Comparison of ENCODE assay signal across 1 cellular context in the genomic region with DNA sequence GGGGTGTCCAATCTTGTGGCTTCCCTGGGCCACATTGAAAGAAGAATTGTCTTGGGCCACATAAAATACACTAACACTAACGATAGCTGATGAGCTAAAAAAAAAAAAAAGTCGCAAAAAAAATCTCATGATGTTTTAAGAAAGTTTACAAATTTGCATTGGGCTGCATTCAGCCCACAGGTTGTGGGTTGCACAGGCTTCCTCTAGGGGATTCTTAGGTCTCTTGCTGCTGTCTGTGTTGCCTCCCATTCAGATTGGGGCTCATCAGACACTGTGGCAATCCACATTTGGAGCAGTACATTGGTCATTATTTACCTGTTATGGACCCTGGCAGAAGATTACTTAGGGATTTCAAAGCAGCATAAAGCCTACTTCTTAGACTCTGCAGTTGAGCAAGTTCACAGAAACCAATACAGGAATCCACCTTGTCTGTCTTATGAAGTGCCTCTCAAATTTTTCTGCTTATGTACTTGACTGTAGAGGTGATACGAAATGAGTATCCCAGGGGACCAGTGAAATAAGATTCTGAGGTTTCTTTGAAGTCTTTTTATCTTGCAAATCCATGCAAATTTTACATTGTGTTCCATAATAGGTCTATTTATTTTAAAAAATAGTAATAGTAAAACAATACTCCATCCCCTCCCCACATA.
TF ChIP-seq lines count a peak whose summit lies in the region.

No MANE protein-coding gene starts in this region.

TF ChIP-seq in GM23338, 12 proteins besides CTCF, POLR2A, EP300 and RAD21 (continued from another document):
- TF ChIP-seq, protein P1, sequence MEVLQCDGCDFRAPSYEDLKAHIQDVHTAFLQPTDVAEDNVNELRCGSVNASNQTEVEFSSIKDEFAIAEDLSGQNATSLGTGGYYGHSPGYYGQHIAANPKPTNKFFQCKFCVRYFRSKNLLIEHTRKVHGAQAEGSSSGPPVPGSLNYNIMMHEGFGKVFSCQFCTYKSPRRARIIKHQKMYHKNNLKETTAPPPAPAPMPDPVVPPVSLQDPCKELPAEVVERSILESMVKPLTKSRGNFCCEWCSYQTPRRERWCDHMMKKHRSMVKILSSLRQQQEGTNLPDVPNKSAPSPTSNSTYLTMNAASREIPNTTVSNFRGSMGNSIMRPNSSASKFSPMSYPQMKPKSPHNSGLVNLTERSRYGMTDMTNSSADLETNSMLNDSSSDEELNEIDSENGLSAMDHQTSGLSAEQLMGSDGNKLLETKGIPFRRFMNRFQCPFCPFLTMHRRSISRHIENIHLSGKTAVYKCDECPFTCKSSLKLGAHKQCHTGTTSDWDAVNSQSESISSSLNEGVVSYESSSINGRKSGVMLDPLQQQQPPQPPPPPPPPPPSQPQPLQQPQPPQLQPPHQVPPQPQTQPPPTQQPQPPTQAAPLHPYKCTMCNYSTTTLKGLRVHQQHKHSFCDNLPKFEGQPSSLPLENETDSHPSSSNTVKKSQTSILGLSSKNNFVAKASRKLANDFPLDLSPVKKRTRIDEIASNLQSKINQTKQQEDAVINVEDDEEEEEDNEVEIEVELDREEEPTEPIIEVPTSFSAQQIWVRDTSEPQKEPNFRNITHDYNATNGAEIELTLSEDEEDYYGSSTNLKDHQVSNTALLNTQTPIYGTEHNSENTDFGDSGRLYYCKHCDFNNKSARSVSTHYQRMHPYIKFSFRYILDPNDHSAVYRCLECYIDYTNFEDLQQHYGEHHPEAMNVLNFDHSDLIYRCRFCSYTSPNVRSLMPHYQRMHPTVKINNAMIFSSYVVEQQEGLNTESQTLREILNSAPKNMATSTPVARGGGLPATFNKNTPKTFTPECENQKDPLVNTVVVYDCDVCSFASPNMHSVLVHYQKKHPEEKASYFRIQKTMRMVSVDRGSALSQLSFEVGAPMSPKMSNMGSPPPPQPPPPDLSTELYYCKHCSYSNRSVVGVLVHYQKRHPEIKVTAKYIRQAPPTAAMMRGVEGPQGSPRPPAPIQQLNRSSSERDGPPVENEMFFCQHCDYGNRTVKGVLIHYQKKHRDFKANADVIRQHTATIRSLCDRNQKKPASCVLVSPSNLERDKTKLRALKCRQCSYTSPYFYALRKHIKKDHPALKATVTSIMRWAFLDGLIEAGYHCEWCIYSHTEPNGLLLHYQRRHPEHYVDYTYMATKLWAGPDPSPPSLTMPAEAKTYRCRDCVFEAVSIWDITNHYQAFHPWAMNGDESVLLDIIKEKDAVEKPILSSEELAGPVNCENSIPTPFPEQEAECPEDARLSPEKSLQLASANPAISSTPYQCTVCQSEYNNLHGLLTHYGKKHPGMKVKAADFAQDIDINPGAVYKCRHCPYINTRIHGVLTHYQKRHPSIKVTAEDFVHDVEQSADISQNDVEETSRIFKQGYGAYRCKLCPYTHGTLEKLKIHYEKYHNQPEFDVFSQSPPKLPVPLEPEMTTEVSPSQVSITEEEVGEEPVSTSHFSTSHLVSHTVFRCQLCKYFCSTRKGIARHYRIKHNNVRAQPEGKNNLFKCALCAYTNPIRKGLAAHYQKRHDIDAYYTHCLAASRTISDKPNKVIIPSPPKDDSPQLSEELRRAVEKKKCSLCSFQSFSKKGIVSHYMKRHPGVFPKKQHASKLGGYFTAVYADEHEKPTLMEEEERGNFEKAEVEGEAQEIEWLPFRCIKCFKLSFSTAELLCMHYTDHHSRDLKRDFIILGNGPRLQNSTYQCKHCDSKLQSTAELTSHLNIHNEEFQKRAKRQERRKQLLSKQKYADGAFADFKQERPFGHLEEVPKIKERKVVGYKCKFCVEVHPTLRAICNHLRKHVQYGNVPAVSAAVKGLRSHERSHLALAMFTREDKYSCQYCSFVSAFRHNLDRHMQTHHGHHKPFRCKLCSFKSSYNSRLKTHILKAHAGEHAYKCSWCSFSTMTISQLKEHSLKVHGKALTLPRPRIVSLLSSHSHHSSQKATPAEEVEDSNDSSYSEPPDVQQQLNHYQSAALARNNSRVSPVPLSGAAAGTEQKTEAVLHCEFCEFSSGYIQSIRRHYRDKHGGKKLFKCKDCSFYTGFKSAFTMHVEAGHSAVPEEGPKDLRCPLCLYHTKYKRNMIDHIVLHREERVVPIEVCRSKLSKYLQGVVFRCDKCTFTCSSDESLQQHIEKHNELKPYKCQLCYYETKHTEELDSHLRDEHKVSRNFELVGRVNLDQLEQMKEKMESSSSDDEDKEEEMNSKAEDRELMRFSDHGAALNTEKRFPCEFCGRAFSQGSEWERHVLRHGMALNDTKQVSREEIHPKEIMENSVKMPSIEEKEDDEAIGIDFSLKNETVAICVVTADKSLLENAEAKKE (CRISPR knock-in tag; IDR thresholded peaks at IDR 0.05) = no peak
- TF ChIP-seq CREB1 (CRISPR knock-in tag; IDR thresholded peaks at IDR 0.05; ENCODE audit: low read depth) (no peak), JUNB (IDR thresholded peaks at IDR 0.05; ENCODE audit: unreplicated experiment) (no peak), EZH2 (IDR thresholded peaks at IDR 0.05; ENCODE audit: low read depth, unreplicated experiment) (no peak)
